ENCODE assay signal across 1 cellular context in genomic region chr19:10403137-10404021, GRCh38.
TF ChIP-seq lines count a peak whose summit lies in the region.

TSS of gene CDC37 (minus strand) at chr19:10403542. CDS start at chr19:10403479, 63 bp downstream.

TF ChIP-seq in HepG2, 621 proteins besides CTCF, POLR2A, EP300 and RAD21 (continued from another document and continues in another):
- TF ChIP-seq, protein P1, sequence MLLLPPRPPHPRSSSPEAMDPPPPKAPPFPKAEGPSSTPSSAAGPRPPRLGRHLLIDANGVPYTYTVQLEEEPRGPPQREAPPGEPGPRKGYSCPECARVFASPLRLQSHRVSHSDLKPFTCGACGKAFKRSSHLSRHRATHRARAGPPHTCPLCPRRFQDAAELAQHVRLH (CRISPR knock-in tag; IDR thresholded peaks at IDR 0.05; ENCODE audit: borderline replicate concordance, low read depth): no peak
- TF ChIP-seq SP1 (IDR thresholded peaks at IDR 0.05): no peak
- peak; percentile 89 for TF ChIP-seq SP1 (CRISPR knock-in tag; IDR thresholded peaks at IDR 0.05)
- TF ChIP-seq, protein P2, sequence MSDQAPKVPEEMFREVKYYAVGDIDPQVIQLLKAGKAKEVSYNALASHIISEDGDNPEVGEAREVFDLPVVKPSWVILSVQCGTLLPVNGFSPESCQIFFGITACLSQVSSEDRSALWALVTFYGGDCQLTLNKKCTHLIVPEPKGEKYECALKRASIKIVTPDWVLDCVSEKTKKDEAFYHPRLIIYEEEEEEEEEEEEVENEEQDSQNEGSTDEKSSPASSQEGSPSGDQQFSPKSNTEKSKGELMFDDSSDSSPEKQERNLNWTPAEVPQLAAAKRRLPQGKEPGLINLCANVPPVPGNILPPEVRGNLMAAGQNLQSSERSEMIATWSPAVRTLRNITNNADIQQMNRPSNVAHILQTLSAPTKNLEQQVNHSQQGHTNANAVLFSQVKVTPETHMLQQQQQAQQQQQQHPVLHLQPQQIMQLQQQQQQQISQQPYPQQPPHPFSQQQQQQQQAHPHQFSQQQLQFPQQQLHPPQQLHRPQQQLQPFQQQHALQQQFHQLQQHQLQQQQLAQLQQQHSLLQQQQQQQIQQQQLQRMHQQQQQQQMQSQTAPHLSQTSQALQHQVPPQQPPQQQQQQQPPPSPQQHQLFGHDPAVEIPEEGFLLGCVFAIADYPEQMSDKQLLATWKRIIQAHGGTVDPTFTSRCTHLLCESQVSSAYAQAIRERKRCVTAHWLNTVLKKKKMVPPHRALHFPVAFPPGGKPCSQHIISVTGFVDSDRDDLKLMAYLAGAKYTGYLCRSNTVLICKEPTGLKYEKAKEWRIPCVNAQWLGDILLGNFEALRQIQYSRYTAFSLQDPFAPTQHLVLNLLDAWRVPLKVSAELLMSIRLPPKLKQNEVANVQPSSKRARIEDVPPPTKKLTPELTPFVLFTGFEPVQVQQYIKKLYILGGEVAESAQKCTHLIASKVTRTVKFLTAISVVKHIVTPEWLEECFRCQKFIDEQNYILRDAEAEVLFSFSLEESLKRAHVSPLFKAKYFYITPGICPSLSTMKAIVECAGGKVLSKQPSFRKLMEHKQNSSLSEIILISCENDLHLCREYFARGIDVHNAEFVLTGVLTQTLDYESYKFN (CRISPR knock-in tag; conservative IDR thresholded peaks at IDR 0.05): no peak
- no peak for TF ChIP-seq MAFK (conservative IDR thresholded peaks at IDR 0.05 in 1 of 2, IDR thresholded peaks at IDR 0.05 in 1 of 2; ENCODE audit: low read length in 2 of 2)
- no peak for TF ChIP-seq PHF5A (CRISPR knock-in tag; IDR thresholded peaks at IDR 0.05; ENCODE audit: low read depth, unreplicated experiment)
- TF ChIP-seq ZEB1 (IDR thresholded peaks at IDR 0.05; ENCODE audit: insufficient replicate concordance, low read depth): no peak
- no peak for TF ChIP-seq ZBTB33 (CRISPR knock-in tag; IDR thresholded peaks at IDR 0.05)
- peak; percentile 37; the same call in 1 of the 2 replicates for TF ChIP-seq ZNF317 (CRISPR knock-in tag; IDR thresholded peaks at IDR 0.05)
- no peak; the same call in 1 of the 2 replicates for TF ChIP-seq ZNF652 (CRISPR knock-in tag; IDR thresholded peaks at IDR 0.05; ENCODE audit: borderline replicate concordance, low read depth)
- no peak for TF ChIP-seq GPBP1L1 (CRISPR knock-in tag; IDR thresholded peaks at IDR 0.05)
- TF ChIP-seq, protein P3, sequence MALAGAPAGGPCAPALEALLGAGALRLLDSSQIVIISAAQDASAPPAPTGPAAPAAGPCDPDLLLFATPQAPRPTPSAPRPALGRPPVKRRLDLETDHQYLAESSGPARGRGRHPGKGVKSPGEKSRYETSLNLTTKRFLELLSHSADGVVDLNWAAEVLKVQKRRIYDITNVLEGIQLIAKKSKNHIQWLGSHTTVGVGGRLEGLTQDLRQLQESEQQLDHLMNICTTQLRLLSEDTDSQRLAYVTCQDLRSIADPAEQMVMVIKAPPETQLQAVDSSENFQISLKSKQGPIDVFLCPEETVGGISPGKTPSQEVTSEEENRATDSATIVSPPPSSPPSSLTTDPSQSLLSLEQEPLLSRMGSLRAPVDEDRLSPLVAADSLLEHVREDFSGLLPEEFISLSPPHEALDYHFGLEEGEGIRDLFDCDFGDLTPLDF (CRISPR knock-in tag; IDR thresholded peaks at IDR 0.05): peak; percentile 87
- TF ChIP-seq ZNF350 (CRISPR knock-in tag; IDR thresholded peaks at IDR 0.05; ENCODE audit: borderline replicate concordance, low read depth): peak; percentile 62; the same call in 1 of the 2 replicates
- TF ChIP-seq, protein P4, sequence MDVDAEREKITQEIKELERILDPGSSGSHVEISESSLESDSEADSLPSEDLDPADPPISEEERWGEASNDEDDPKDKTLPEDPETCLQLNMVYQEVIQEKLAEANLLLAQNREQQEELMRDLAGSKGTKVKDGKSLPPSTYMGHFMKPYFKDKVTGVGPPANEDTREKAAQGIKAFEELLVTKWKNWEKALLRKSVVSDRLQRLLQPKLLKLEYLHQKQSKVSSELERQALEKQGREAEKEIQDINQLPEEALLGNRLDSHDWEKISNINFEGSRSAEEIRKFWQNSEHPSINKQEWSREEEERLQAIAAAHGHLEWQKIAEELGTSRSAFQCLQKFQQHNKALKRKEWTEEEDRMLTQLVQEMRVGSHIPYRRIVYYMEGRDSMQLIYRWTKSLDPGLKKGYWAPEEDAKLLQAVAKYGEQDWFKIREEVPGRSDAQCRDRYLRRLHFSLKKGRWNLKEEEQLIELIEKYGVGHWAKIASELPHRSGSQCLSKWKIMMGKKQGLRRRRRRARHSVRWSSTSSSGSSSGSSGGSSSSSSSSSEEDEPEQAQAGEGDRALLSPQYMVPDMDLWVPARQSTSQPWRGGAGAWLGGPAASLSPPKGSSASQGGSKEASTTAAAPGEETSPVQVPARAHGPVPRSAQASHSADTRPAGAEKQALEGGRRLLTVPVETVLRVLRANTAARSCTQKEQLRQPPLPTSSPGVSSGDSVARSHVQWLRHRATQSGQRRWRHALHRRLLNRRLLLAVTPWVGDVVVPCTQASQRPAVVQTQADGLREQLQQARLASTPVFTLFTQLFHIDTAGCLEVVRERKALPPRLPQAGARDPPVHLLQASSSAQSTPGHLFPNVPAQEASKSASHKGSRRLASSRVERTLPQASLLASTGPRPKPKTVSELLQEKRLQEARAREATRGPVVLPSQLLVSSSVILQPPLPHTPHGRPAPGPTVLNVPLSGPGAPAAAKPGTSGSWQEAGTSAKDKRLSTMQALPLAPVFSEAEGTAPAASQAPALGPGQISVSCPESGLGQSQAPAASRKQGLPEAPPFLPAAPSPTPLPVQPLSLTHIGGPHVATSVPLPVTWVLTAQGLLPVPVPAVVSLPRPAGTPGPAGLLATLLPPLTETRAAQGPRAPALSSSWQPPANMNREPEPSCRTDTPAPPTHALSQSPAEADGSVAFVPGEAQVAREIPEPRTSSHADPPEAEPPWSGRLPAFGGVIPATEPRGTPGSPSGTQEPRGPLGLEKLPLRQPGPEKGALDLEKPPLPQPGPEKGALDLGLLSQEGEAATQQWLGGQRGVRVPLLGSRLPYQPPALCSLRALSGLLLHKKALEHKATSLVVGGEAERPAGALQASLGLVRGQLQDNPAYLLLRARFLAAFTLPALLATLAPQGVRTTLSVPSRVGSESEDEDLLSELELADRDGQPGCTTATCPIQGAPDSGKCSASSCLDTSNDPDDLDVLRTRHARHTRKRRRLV (CRISPR knock-in tag; IDR thresholded peaks at IDR 0.05): no peak
- TF ChIP-seq, protein P5, sequence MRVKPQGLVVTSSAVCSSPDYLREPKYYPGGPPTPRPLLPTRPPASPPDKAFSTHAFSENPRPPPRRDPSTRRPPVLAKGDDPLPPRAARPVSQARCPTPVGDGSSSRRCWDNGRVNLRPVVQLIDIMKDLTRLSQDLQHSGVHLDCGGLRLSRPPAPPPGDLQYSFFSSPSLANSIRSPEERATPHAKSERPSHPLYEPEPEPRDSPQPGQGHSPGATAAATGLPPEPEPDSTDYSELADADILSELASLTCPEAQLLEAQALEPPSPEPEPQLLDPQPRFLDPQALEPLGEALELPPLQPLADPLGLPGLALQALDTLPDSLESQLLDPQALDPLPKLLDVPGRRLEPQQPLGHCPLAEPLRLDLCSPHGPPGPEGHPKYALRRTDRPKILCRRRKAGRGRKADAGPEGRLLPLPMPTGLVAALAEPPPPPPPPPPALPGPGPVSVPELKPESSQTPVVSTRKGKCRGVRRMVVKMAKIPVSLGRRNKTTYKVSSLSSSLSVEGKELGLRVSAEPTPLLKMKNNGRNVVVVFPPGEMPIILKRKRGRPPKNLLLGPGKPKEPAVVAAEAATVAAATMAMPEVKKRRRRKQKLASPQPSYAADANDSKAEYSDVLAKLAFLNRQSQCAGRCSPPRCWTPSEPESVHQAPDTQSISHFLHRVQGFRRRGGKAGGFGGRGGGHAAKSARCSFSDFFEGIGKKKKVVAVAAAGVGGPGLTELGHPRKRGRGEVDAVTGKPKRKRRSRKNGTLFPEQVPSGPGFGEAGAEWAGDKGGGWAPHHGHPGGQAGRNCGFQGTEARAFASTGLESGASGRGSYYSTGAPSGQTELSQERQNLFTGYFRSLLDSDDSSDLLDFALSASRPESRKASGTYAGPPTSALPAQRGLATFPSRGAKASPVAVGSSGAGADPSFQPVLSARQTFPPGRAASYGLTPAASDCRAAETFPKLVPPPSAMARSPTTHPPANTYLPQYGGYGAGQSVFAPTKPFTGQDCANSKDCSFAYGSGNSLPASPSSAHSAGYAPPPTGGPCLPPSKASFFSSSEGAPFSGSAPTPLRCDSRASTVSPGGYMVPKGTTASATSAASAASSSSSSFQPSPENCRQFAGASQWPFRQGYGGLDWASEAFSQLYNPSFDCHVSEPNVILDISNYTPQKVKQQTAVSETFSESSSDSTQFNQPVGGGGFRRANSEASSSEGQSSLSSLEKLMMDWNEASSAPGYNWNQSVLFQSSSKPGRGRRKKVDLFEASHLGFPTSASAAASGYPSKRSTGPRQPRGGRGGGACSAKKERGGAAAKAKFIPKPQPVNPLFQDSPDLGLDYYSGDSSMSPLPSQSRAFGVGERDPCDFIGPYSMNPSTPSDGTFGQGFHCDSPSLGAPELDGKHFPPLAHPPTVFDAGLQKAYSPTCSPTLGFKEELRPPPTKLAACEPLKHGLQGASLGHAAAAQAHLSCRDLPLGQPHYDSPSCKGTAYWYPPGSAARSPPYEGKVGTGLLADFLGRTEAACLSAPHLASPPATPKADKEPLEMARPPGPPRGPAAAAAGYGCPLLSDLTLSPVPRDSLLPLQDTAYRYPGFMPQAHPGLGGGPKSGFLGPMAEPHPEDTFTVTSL (CRISPR knock-in tag; IDR thresholded peaks at IDR 0.05; ENCODE audit: borderline replicate concordance): no peak
- TF ChIP-seq BORCS8-MEF2B (CRISPR knock-in tag; IDR thresholded peaks at IDR 0.05): peak; percentile 66; the same call in 1 of the 2 replicates
- no peak for TF ChIP-seq STAG1 (CRISPR knock-in tag; IDR thresholded peaks at IDR 0.05)
- TF ChIP-seq ZNF292 (CRISPR knock-in tag; IDR thresholded peaks at IDR 0.05; ENCODE audit: borderline replicate concordance, low read depth): no peak
- no peak for TF ChIP-seq ZNF703 (CRISPR knock-in tag; IDR thresholded peaks at IDR 0.05; ENCODE audit: borderline replicate concordance)
- no peak for TF ChIP-seq LRRFIP1 (CRISPR knock-in tag; conservative IDR thresholded peaks at IDR 0.05)
- TF ChIP-seq ZBTB3 (CRISPR knock-in tag; IDR thresholded peaks at IDR 0.05; ENCODE audit: borderline replicate concordance, low read depth): no peak
- no peak for TF ChIP-seq ELF4 (CRISPR knock-in tag; IDR thresholded peaks at IDR 0.05; ENCODE audit: borderline replicate concordance)
- TF ChIP-seq, protein P6, sequence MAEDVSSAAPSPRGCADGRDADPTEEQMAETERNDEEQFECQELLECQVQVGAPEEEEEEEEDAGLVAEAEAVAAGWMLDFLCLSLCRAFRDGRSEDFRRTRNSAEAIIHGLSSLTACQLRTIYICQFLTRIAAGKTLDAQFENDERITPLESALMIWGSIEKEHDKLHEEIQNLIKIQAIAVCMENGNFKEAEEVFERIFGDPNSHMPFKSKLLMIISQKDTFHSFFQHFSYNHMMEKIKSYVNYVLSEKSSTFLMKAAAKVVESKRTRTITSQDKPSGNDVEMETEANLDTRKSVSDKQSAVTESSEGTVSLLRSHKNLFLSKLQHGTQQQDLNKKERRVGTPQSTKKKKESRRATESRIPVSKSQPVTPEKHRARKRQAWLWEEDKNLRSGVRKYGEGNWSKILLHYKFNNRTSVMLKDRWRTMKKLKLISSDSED (CRISPR knock-in tag; IDR thresholded peaks at IDR 0.05): no peak
- TF ChIP-seq ZNF20 (CRISPR knock-in tag; IDR thresholded peaks at IDR 0.05): no peak
- TF ChIP-seq FIP1L1 (IDR thresholded peaks at IDR 0.05; ENCODE audit: borderline replicate concordance, insufficient read depth, low read depth, low read length): no peak
- 0 out of 2 replicates have a peak, but pooled peaks have one; percentile 53 for TF ChIP-seq ZNF296 (CRISPR knock-in tag; conservative IDR thresholded peaks at IDR 0.05)
- no peak for TF ChIP-seq SMYD3 (CRISPR knock-in tag; IDR thresholded peaks at IDR 0.05)
